Comparison of ENCODE assay signal across 13 cellular contexts in the genomic region with DNA sequence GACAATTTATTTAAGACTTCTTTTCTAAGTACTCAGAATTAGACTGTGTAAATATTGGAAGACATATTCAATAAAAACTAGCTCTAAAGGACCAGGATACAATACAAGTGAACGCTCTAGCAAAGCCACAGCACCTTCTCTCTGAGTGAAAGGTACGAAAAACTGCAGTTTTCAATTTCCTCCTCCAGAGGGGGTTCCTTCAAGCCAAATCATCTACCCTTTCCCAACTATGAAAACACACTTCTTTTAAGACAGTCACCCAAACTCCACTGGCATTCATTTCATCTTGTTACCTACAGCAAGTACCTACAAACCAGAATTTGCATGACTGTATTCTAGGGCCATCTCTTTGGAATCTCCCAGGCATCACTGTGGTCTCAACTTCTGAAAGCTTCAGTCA.
DNase-seq lines count a peak whose midpoint lies in the region; ATAC-seq, FAIRE-seq and TF ChIP-seq lines count a peak whose summit lies in the region.
"Had no signal": no experiment of that assay in that cellular context is flagged by ENCODE, and none has a peak within 500 bp of the region (broad histone marks: within the 10 kb centered on the region; RNA-seq: fewer than 3 reads in every experiment).

No MANE protein-coding gene starts in this region.

- DNase-seq in A549 (ENCODE audit: low read depth in 1 of 2, low spot score in 1 of 2) (no peak), PC-9 (no peak), foreskin keratinocyte (no peak), COLO668 (lab: John Stamatoyannopoulos, UW; ENCODE audit: unreplicated experiment) (no peak), GOT3 (lab: John Stamatoyannopoulos, UW) (no peak), transverse colon (no peak)
- DNase-seq: anterior cingulate cortex; CD8-positive, alpha-beta T cell; kidney; NCI-H69; occipital lobe had no signal

- H3K27ac ChIP-seq in A549, result no peak overlapping the region
- no peak overlapping the region for H3K27ac ChIP-seq in PC-9
- H3K27ac ChIP-seq in foreskin keratinocyte, result no peak overlapping the region
- H3K27ac ChIP-seq in transverse colon, result no peak overlapping the region

- H3K4me1 ChIP-seq in A549, result no peaks in the 10 kb centered on the region
- H3K4me1 ChIP-seq in PC-9 (replicated peaks; ENCODE audit: insufficient read depth), result no peaks in the 10 kb centered on the region
- no peaks in the 10 kb centered on the region for H3K4me1 ChIP-seq in foreskin keratinocyte
- no peaks in the 10 kb centered on the region for H3K4me1 ChIP-seq in transverse colon

- no peak overlapping the region for H3K4me3 ChIP-seq in A549
- no peak overlapping the region for H3K4me3 ChIP-seq in GM12875 (ENCODE audit: low read depth, low read length)
- no peak overlapping the region for H3K4me3 ChIP-seq in PC-9
- no peak overlapping the region for H3K4me3 ChIP-seq in transverse colon

- H4K20me1 ChIP-seq in PC-9 (ENCODE audit: insufficient read depth), result no peaks in the 10 kb centered on the region

- TF ChIP-seq POLR2A in A549 (IDR thresholded peaks at IDR 0.05; ENCODE audit: low read length), result no peak
- TF ChIP-seq POLR2A in transverse colon (IDR thresholded peaks at IDR 0.05), result no peak

- H3F3A ChIP-seq in PC-9 (ENCODE audit: insufficient read depth, low read depth), result no peaks in the 10 kb centered on the region

- 0% methylated on average over 2 of the region's 2 CpGs for WGBS in A549 (ENCODE audit: missing lambda C conversion rate)
- WGBS in transverse colon (ENCODE audit: low coverage in 1 of 2), 2 donors, result 79 to 81% methylated on average over 2 of the region's 2 CpGs

- TF ChIP-seq CTCF in A549 (IDR thresholded peaks at IDR 0.05) (no peak), GM12875 (IDR thresholded peaks at IDR 0.05; ENCODE audit: borderline replicate concordance, insufficient read depth, low read depth, low read length) (peak; percentile 32; the same call in 1 of the 2 replicates), PC-9 (conservative IDR thresholded peaks at IDR 0.05) (peak; percentile 30; the same call in 1 of the 2 replicates), foreskin keratinocyte (conservative IDR thresholded peaks at IDR 0.05) (peak; percentile 40), transverse colon (IDR thresholded peaks at IDR 0.05) (no peak)

- BruUV-seq in PC-9 (replicated peaks; lab: Mats Ljungman, UMichigan), result no TSS peak

- no peak overlapping the region for H3K4me2 ChIP-seq in A549
- no peak overlapping the region for H3K4me2 ChIP-seq in PC-9

- H3K27me3 ChIP-seq in PC-9 (ENCODE audit: insufficient read depth, low read depth) (peaks cover 12% of the 10 kb centered on the region; the same call in 1 of the 2 replicates), foreskin keratinocyte (no peaks in the 10 kb centered on the region), transverse colon (no peaks in the 10 kb centered on the region)

- in situ Hi-C loops in transverse colon (cut with MboI; ENCODE audit: low pct_ligation_motif_present in 1 of 4, low pct_unique_long_range_greater_than_20kb in 1 of 4, low sequenced_read_pairs in 3 of 4), result no loop called here

- H3K36me3 ChIP-seq in PC-9 (ENCODE audit: low read depth) (no peaks in the 10 kb centered on the region), transverse colon (no peaks in the 10 kb centered on the region)

- CTCF ChIA-PET in A549 (lab: Yijun Ruan, JAX) (no interaction called here), PC-9 (lab: Charles Lee) (no interaction called here)

- FAIRE-seq in A549 (lab: Jason Lieb, UNC), result no peak
- FAIRE-seq: kidney had no signal

- no peaks in the 10 kb centered on the region for H3K9me3 ChIP-seq in A549
- no peaks in the 10 kb centered on the region for H3K9me3 ChIP-seq in PC-9 (ENCODE audit: insufficient read depth, low read depth)
- H3K9me3 ChIP-seq in transverse colon, result no peaks in the 10 kb centered on the region

- TF ChIP-seq EP300 in A549 (IDR thresholded peaks at IDR 0.05), result no peak
- no peak for TF ChIP-seq EP300 in transverse colon (IDR thresholded peaks at IDR 0.05; ENCODE audit: low read depth)

- H3K9me2 ChIP-seq in PC-9 (ENCODE audit: insufficient read depth), result no peaks in the 10 kb centered on the region

- POLR2A ChIA-PET in A549 (lab: Yijun Ruan, JAX) (no interaction called here), PC-9 (lab: Charles Lee; ENCODE audit: unreplicated experiment) (no interaction called here)

- ATAC-seq in A549 (peak; percentile 56 to 71; a peak in 4 of 6 replicates), foreskin keratinocyte (peak; percentile 29), GM18519 (IDR thresholded peaks at IDR 0.05; ENCODE audit: low FRiP score, unreplicated experiment) (no peak)
- ATAC-seq: CD8-positive, alpha-beta T cell had no signal

- intact Hi-C loops in PC-9 (cut with micrococcal nuclease; ENCODE audit: unreplicated experiment) (no loop called here), transverse colon (cut with DNase I; ENCODE audit: low total_unique reads) (no loop called here)

- H2AFZ ChIP-seq in PC-9, result no peak overlapping the region

- no peak for TF ChIP-seq RAD21 in A549 (conservative IDR thresholded peaks at IDR 0.05 in 1 of 2, IDR thresholded peaks at IDR 0.05 in 1 of 2)

- H3K79me2 ChIP-seq in PC-9 (ENCODE audit: low read depth), result no peaks in the 10 kb centered on the region

TF ChIP-seq in A549, 52 proteins besides CTCF, POLR2A, EP300 and RAD21:
- TF ChIP-seq HOXB13 (CRISPR knock-in tag; IDR thresholded peaks at IDR 0.05; ENCODE audit: low read depth), result no peak
- TF ChIP-seq FOSL2 (IDR thresholded peaks at IDR 0.05), result no peak
- no peak for TF ChIP-seq FOSL2 (CRISPR knock-in tag; IDR thresholded peaks at IDR 0.05)
- TF ChIP-seq, protein P1, sequence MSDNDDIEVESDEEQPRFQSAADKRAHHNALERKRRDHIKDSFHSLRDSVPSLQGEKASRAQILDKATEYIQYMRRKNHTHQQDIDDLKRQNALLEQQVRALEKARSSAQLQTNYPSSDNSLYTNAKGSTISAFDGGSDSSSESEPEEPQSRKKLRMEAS (IDR thresholded peaks at IDR 0.05), result no peak
- TF ChIP-seq, protein P2, sequence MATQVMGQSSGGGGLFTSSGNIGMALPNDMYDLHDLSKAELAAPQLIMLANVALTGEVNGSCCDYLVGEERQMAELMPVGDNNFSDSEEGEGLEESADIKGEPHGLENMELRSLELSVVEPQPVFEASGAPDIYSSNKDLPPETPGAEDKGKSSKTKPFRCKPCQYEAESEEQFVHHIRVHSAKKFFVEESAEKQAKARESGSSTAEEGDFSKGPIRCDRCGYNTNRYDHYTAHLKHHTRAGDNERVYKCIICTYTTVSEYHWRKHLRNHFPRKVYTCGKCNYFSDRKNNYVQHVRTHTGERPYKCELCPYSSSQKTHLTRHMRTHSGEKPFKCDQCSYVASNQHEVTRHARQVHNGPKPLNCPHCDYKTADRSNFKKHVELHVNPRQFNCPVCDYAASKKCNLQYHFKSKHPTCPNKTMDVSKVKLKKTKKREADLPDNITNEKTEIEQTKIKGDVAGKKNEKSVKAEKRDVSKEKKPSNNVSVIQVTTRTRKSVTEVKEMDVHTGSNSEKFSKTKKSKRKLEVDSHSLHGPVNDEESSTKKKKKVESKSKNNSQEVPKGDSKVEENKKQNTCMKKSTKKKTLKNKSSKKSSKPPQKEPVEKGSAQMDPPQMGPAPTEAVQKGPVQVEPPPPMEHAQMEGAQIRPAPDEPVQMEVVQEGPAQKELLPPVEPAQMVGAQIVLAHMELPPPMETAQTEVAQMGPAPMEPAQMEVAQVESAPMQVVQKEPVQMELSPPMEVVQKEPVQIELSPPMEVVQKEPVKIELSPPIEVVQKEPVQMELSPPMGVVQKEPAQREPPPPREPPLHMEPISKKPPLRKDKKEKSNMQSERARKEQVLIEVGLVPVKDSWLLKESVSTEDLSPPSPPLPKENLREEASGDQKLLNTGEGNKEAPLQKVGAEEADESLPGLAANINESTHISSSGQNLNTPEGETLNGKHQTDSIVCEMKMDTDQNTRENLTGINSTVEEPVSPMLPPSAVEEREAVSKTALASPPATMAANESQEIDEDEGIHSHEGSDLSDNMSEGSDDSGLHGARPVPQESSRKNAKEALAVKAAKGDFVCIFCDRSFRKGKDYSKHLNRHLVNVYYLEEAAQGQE (IDR thresholded peaks at IDR 0.05), result no peak

Comparison
In these comparisons a context has a peak if more than half of its experiments do, and no peak if none do; other contexts are left out.
1. CTCF ChIP-seq: peak in GM12875 (single experiment), PC-9 (single experiment) and foreskin keratinocyte (single experiment); none in A549 (single experiment) and transverse colon (0 of 5).